Comparison of ENCODE assay signal across 10 cellular contexts in the genomic region with DNA sequence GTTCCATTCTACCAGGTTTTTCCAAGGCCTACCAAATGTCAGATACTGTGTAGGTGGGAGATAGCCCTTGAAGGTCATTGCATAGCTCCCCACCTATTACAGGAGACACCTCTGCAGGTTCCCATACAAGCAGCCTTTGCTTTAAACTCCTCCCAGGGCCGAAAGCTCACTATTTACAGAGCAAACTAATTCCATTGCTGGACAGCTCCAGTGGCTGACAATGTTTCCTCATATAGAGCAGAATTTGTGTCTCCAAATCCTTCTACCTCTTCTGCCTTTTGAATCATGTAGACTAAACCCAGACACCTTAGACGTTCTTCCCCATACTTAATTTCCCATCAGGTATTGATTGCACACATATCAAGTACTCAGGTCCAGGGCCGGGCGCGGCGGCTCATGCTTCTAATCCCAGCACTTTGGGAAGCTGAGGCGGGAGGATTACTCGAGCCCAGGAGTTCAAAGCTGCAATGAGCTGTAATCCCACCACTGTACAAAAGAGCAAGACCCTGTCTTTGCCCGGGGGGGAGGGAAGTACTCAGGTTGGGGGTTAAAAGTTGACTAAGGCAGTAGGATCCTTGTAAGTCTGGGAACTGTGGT. TPM values are rescaled to one million over a fixed set of nuclear protein-coding genes. Genes with fewer than 3 reads are reported as not detected.
DNase-seq lines count a peak whose midpoint lies in the region; TF ChIP-seq lines count a peak whose summit lies in the region.
"Had no signal": no experiment of that assay in that cellular context is flagged by ENCODE, and none has a peak within 500 bp of the region (broad histone marks: within the 10 kb centered on the region; RNA-seq: fewer than 3 reads in every experiment).

No MANE protein-coding gene starts in this region.

- TF ChIP-seq CTCF in HFF-Myc (IDR thresholded peaks at IDR 0.05; ENCODE audit: low read depth, low read length, missing control alignments), result no peak
- no peak for TF ChIP-seq CTCF in cardiac fibroblast (IDR thresholded peaks at IDR 0.05; ENCODE audit: low read depth, low read length)
- TF ChIP-seq CTCF in mesothelial cell of epicardium (IDR thresholded peaks at IDR 0.05; ENCODE audit: unreplicated experiment), result no peak

- H3K27me3 Mint-ChIP-seq in mesothelial cell of epicardium (ENCODE audit: low read depth), result peaks cover 84% of the 10 kb centered on the region

- H3K4me3 ChIP-seq in HFF-Myc (replicated peaks; ENCODE audit: low read depth, low read length) (peak overlapping the region; percentile 71), cardiac fibroblast (replicated peaks in 1 of 2; ENCODE audit: low read depth in 2 of 2, low read length in 2 of 2) (no peak overlapping the region)

- in situ Hi-C loops in G401 (cut with HindIII; ENCODE audit: low sequenced_read_pairs), result no loop called here

- no peaks in the 10 kb centered on the region for H3K9me3 Mint-ChIP-seq in mesothelial cell of epicardium
- H3K9me3 Mint-ChIP-seq: activated T-helper 1 cell treated with anti-CD3 and anti-CD28 coated beads, Interleukin-12 subunit alpha, Interleukin-12 subunit beta, Interleukin-2, Interleukin-4 antibody, amounts not matched to agents 30 ng/mL and 10 ng/mL and 1 ng/mL, durations not matched to agents 14 hours and 24 hours and 36 hours had no signal

- H3K4me1 Mint-ChIP-seq in mesothelial cell of epicardium, result peaks cover 7% of the 10 kb centered on the region

- DNase-seq in COLO668 (lab: John Stamatoyannopoulos, UW; ENCODE audit: unreplicated experiment) (peak; percentile 12), HFF-Myc (ENCODE audit: extremely low read depth, low read depth) (peak; percentile 4), cardiac fibroblast (ENCODE audit: low read depth in 2 of 2) (peak; percentile 12 to 21), mesothelial cell of epicardium (ENCODE audit: low spot score in 2 of 2, unreplicated experiment in 2 of 2) (no peak), EL (no peak), G401 (ENCODE audit: low spot score) (no peak), medulla oblongata (ENCODE audit: extremely low spot score) (no peak)
- DNase-seq: DMS79 treated with DMSO at 0.1 percent for 48 hours, stomach had no signal

- H3K36me3 Mint-ChIP-seq in mesothelial cell of epicardium, result no peaks in the 10 kb centered on the region

- peak overlapping the region; percentile 59 for H3K4me3 Mint-ChIP-seq in mesothelial cell of epicardium

- no peak overlapping the region for H3K27ac Mint-ChIP-seq in mesothelial cell of epicardium
- H3K27ac Mint-ChIP-seq: activated T-helper 1 cell treated with anti-CD3 and anti-CD28 coated beads, Interleukin-12 subunit alpha, Interleukin-12 subunit beta, Interleukin-2, Interleukin-4 antibody, amounts not matched to agents 30 ng/mL and 10 ng/mL and 1 ng/mL, durations not matched to agents 14 hours and 24 hours and 36 hours had no signal

RNA-seq across cellular contexts. Expression of gene CNNM1, which starts 2.1 kb away (rescaled TPM):
- 0.27 to 0.49 TPM (median 0.31 TPM) in 3 replicates for total RNA-seq in mesothelial cell of epicardium
- total RNA-seq in G401 (2014; rRNA removed; shearing (Covaris generic)), result 0.37 and 0.81 TPM in 2 replicates

Comparison
In these comparisons a context has a peak if more than half of its experiments do, and no peak if none do; other contexts are left out.
1. DNase-seq: peak in COLO668 (single experiment), HFF-Myc (single experiment) and cardiac fibroblast (2 of 2); none in mesothelial cell of epicardium (0 of 2), EL (single experiment), G401 (single experiment) and medulla oblongata (single experiment).